In the genomic region with DNA sequence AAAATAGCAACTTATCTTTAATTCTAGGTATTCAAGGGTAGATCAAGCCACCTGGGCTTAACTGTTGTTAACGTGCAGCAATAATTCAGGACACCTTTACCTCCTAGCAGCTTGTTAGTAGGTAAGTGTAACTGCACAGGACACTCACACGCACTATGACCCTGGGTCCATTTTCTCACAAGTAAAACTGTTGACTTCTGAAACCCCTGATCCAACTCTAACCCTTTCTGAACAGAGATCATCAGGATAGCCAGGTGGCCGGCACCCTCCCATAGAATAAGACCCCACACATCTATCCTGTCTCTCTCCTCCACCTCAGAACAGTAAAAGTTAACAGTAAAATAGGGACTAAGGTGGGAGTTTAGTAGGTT, we compare ENCODE assay signal across 1 cellular context.
TF ChIP-seq lines count a peak whose summit lies in the region.

No MANE protein-coding gene starts in this region.

TF ChIP-seq in GM12878, 131 proteins besides CTCF, POLR2A, EP300 and RAD21 (continued from another document):
- no peak for TF ChIP-seq NFYA (IDR thresholded peaks at IDR 0.05; ENCODE audit: borderline replicate concordance, low read depth, low read length)
- TF ChIP-seq STAT1 (conservative IDR thresholded peaks at IDR 0.05): no peak
- TF ChIP-seq HDGF (IDR thresholded peaks at IDR 0.05): no peak
- TF ChIP-seq, protein P1, sequence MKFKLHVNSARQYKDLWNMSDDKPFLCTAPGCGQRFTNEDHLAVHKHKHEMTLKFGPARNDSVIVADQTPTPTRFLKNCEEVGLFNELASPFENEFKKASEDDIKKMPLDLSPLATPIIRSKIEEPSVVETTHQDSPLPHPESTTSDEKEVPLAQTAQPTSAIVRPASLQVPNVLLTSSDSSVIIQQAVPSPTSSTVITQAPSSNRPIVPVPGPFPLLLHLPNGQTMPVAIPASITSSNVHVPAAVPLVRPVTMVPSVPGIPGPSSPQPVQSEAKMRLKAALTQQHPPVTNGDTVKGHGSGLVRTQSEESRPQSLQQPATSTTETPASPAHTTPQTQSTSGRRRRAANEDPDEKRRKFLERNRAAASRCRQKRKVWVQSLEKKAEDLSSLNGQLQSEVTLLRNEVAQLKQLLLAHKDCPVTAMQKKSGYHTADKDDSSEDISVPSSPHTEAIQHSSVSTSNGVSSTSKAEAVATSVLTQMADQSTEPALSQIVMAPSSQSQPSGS (IDR thresholded peaks at IDR 0.05; ENCODE audit: low read length): no peak
- TF ChIP-seq SREBF1 (IDR thresholded peaks at IDR 0.05; ENCODE audit: low read length): no peak
- no peak for TF ChIP-seq SRF (IDR thresholded peaks at IDR 0.05; ENCODE audit: low read depth in 2 of 2, low read length in 2 of 2)
- TF ChIP-seq ZZZ3 (IDR thresholded peaks at IDR 0.05; ENCODE audit: control insufficient read depth, insufficient read length, low read depth): no peak
- TF ChIP-seq, protein P2, sequence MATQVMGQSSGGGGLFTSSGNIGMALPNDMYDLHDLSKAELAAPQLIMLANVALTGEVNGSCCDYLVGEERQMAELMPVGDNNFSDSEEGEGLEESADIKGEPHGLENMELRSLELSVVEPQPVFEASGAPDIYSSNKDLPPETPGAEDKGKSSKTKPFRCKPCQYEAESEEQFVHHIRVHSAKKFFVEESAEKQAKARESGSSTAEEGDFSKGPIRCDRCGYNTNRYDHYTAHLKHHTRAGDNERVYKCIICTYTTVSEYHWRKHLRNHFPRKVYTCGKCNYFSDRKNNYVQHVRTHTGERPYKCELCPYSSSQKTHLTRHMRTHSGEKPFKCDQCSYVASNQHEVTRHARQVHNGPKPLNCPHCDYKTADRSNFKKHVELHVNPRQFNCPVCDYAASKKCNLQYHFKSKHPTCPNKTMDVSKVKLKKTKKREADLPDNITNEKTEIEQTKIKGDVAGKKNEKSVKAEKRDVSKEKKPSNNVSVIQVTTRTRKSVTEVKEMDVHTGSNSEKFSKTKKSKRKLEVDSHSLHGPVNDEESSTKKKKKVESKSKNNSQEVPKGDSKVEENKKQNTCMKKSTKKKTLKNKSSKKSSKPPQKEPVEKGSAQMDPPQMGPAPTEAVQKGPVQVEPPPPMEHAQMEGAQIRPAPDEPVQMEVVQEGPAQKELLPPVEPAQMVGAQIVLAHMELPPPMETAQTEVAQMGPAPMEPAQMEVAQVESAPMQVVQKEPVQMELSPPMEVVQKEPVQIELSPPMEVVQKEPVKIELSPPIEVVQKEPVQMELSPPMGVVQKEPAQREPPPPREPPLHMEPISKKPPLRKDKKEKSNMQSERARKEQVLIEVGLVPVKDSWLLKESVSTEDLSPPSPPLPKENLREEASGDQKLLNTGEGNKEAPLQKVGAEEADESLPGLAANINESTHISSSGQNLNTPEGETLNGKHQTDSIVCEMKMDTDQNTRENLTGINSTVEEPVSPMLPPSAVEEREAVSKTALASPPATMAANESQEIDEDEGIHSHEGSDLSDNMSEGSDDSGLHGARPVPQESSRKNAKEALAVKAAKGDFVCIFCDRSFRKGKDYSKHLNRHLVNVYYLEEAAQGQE (IDR thresholded peaks at IDR 0.05; ENCODE audit: low read depth, low read length): no peak
- no peak for TF ChIP-seq SIN3A (IDR thresholded peaks at IDR 0.05; ENCODE audit: low read depth, low read length)
- TF ChIP-seq MYC (IDR thresholded peaks at IDR 0.05; ENCODE audit: insufficient read depth, insufficient read length, insufficient replicate concordance, low read length, severe bottlenecking): no peak
- no peak for TF ChIP-seq EGR1 (IDR thresholded peaks at IDR 0.05; ENCODE audit: borderline replicate concordance in 1 of 2, low read depth in 2 of 2, low read length in 2 of 2)
- no peak for TF ChIP-seq ZNF274 (IDR thresholded peaks at IDR 0.05; ENCODE audit: insufficient read depth, insufficient read length)
